ENCODE assay signal across 8 cellular contexts in the genomic region with DNA sequence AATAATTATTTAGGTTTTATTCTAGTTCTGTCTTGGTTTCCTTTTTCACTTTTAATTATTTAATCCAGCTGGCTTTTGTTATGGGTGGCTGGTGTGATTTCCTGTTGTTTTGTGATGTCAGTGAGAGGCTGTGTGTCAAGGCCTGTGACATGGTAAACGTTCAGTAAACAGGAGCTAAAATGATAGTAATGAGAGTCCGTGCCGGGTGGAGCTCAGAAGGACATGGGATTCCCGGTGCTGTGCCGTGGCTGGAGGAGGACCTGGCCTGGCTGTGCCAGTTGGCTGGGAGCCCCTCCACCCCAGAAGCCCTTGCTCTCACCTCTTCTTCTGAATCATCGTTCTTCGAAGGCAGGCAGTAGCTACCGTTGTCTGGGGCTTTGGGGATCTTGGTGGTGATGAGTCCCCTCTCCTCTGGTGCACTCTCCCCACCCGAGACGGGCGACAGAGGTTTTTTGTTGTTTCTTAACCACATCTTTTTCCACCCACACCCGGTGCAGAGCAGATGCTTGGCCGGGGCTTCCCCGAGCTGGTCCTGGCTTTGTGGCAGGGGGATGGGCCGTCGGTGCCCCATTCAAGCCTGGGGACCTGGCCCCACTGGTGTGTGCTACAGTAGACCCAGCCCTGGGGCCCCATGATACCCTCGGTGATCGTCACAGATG. TPM values are rescaled to one million over a fixed set of nuclear protein-coding genes. Genes with fewer than 3 reads are reported as not detected.
DNase-seq lines count a peak whose midpoint lies in the region; ATAC-seq, FAIRE-seq and TF ChIP-seq lines count a peak whose summit lies in the region.

No MANE protein-coding gene starts in this region.

- no peaks in the 10 kb centered on the region for H3K27me3 Mint-ChIP-seq in osteocyte (ENCODE audit: unreplicated experiment)

- peaks cover 68% of the 10 kb centered on the region for H3K4me1 Mint-ChIP-seq in osteocyte (ENCODE audit: unreplicated experiment)

- no peaks in the 10 kb centered on the region; the same call in 1 of the 2 replicates for H3K36me3 ChIP-seq in DOHH2 (ENCODE audit: control insufficient read depth, low read length)
- no peaks in the 10 kb centered on the region for H3K36me3 ChIP-seq in endothelial cell of umbilical vein (ENCODE audit: control insufficient read depth in 2 of 2, extremely low read depth in 1 of 2, insufficient read depth in 2 of 2, low read length in 2 of 2)
- no peaks in the 10 kb centered on the region for H3K36me3 ChIP-seq in tibial artery

- H3K4me2 ChIP-seq in DOHH2 (ENCODE audit: low read length) = peak overlapping the region; percentile 55
- H3K4me2 ChIP-seq in endothelial cell of umbilical vein (ENCODE audit: insufficient read depth, low read length) = peak overlapping the region; percentile 73

- TF ChIP-seq CTCF in DOHH2 (IDR thresholded peaks at IDR 0.05; ENCODE audit: low read depth, low read length, poor library complexity, severe bottlenecking) (no peak), endothelial cell of umbilical vein (IDR thresholded peaks at IDR 0.05; ENCODE audit: extremely low read depth in 1 of 2, insufficient read depth in 1 of 2, low read depth in 1 of 2, low read length in 2 of 2) (no peak), osteocyte (IDR thresholded peaks at IDR 0.05) (no peak), tibial artery (IDR thresholded peaks at IDR 0.05) (no peak)

- POLR2A ChIA-PET in endothelial cell of umbilical vein (lab: Charles Lee) = interaction anchor here (0.6 to 1.3 kb wide), 4 partner anchors 11 to 1392 kb away, joined by 3 to 5 read pairs (median 4); no protein-coding TSS in a partner anchor

- no peaks in the 10 kb centered on the region for H3K9me1 ChIP-seq in endothelial cell of umbilical vein (replicated peaks; ENCODE audit: control insufficient read depth, extremely low read depth, insufficient read depth, low read length)

- peak overlapping the region; percentile 60 for H3K9ac ChIP-seq in endothelial cell of umbilical vein (replicated peaks; ENCODE audit: extremely low read depth, insufficient read depth, low read length)

- peaks cover 5% of the 10 kb centered on the region; the same call in 1 of the 2 replicates for H3F3A ChIP-seq in DOHH2 (ENCODE audit: control insufficient read depth, insufficient read depth)

- H3K4me3 ChIP-seq in DOHH2 (ENCODE audit: low read length) (peak overlapping the region; percentile 54), endothelial cell of umbilical vein (replicated peaks in 1 of 3; ENCODE audit: insufficient read depth in 1 of 3, low read depth in 1 of 3, low read length in 3 of 3) (peak overlapping the region in 1 of 3 experiments; percentile 27), tibial artery (peak overlapping the region in 1 of 2 donors; percentile 7)

- DNase-seq in NAMALWA (ENCODE audit: low spot score) = peak; percentile 74
- peak; percentile 71 for DNase-seq in activated CD8-positive, alpha-beta memory T cell treated with anti-CD3 and anti-CD28 coated beads, Interleukin-2, amount 50 U/mL, for 24 hours (ENCODE audit: extremely low read depth)
- DNase-seq in endothelial cell of umbilical vein (ENCODE audit: low read depth, low spot score) = peak; percentile 83
- DNase-seq in osteocyte (ENCODE audit: extremely low spot score, unreplicated experiment) = no peak
- DNase-seq in tibial artery = peak in 1 of 2 donors; percentile 62
- no peak for DNase-seq in NCI-H1436 treated with DMSO at 0.1 percent for 48 hours (lab: John Stamatoyannopoulos, UW)

- H3K27me3 ChIP-seq in DOHH2 (ENCODE audit: control insufficient read depth, low read length) (no peaks in the 10 kb centered on the region), endothelial cell of umbilical vein (ENCODE audit: control insufficient read depth in 2 of 2, insufficient read depth in 2 of 2, low read length in 2 of 2) (no peaks in the 10 kb centered on the region), tibial artery (no peaks in the 10 kb centered on the region)

- no peak overlapping the region for H2AFZ ChIP-seq in endothelial cell of umbilical vein (ENCODE audit: low read depth, low read length)

- no peaks in the 10 kb centered on the region for H3K9me2 ChIP-seq in DOHH2 (replicated peaks; ENCODE audit: control insufficient read depth, low read length)

- H3K79me2 ChIP-seq in DOHH2 (ENCODE audit: control insufficient read depth, low read length) = peaks cover 71% of the 10 kb centered on the region
- peaks cover 97% of the 10 kb centered on the region for H3K79me2 ChIP-seq in endothelial cell of umbilical vein (ENCODE audit: control insufficient read depth, insufficient read depth, low read length)

- peak overlapping the region; percentile 22 for H3K4me3 Mint-ChIP-seq in osteocyte (ENCODE audit: unreplicated experiment)

- peak overlapping the region; percentile 23; the same call in 1 of the 2 replicates for H3K27ac ChIP-seq in DOHH2 (ENCODE audit: low read depth, low read length)
- peak overlapping the region; percentile 85 for H3K27ac ChIP-seq in endothelial cell of umbilical vein (ENCODE audit: insufficient read depth, low read depth, low read length)
- H3K27ac ChIP-seq in tibial artery = peak overlapping the region; percentile 42 to 56

- dilution Hi-C loops in endothelial cell of umbilical vein (cut with MboI; ENCODE audit: extremely low pct_ligation_motif_present, low sequenced_read_pairs) = no loop called here

- no peaks in the 10 kb centered on the region for H3K36me3 Mint-ChIP-seq in osteocyte (ENCODE audit: unreplicated experiment)

- no peaks in the 10 kb centered on the region for H3K9me3 ChIP-seq in DOHH2 (ENCODE audit: control insufficient read depth, insufficient read depth, low read length)
- no peaks in the 10 kb centered on the region for H3K9me3 ChIP-seq in endothelial cell of umbilical vein (replicated peaks; ENCODE audit: control insufficient read depth, insufficient read depth, low read length)
- H3K9me3 ChIP-seq in tibial artery = no peaks in the 10 kb centered on the region

- CTCF ChIA-PET in endothelial cell of umbilical vein (lab: Charles Lee) = interaction anchor here (1.0 to 3.3 kb wide), 7 partner anchors 10 to 38 kb away, joined by 3 to 31 read pairs (median 9); no protein-coding TSS in a partner anchor

- H3K4me1 ChIP-seq in DOHH2 (ENCODE audit: control insufficient read depth, low read length) (peaks cover 59% of the 10 kb centered on the region), endothelial cell of umbilical vein (ENCODE audit: control insufficient read depth, extremely low read depth, insufficient read depth, low read length) (peaks cover 90% of the 10 kb centered on the region), tibial artery (peaks cover 4 to 78% (median 45%) of the 10 kb centered on the region in 4 donors)

- intact Hi-C loops in endothelial cell of umbilical vein (cut with micrococcal nuclease) = loop anchor here (1.0 kb wide), 2 partner anchors 11 to 26 kb away; no protein-coding TSS in a partner anchor
- intact Hi-C loops in tibial artery (cut with DNase I; ENCODE audit: low total_unique reads) = no loop called here

- no peak for TF ChIP-seq POLR2A in endothelial cell of umbilical vein (IDR thresholded peaks at IDR 0.05; ENCODE audit: low read depth, low read length)

- H4K20me1 ChIP-seq in DOHH2 (ENCODE audit: control insufficient read depth, insufficient read depth, low read depth, low read length) (peaks cover 30% of the 10 kb centered on the region), endothelial cell of umbilical vein (replicated peaks; ENCODE audit: control insufficient read depth, extremely low read depth, insufficient read depth, low read length) (no peaks in the 10 kb centered on the region)

- peak overlapping the region; percentile 90 for H3K27ac Mint-ChIP-seq in osteocyte (ENCODE audit: unreplicated experiment)

- BruUV-seq in endothelial cell of umbilical vein (replicated peaks; lab: Mats Ljungman, UMichigan) = TSS peak; percentile 61

- peak; percentile 82 for FAIRE-seq in endothelial cell of umbilical vein (lab: Jason Lieb, UNC)

- no peaks in the 10 kb centered on the region for H3K9me3 Mint-ChIP-seq in osteocyte (ENCODE audit: unreplicated experiment)

- ATAC-seq in GM21737 (IDR thresholded peaks at IDR 0.05; ENCODE audit: unreplicated experiment) = peak; percentile 57

TF ChIP-seq in endothelial cell of umbilical vein, 7 proteins besides CTCF, POLR2A, EP300 and RAD21:
- TF ChIP-seq GATA2 (IDR thresholded peaks at IDR 0.05; ENCODE audit: insufficient read depth, insufficient read length, low read depth, low read length) (no peak), JUN (IDR thresholded peaks at IDR 0.05; ENCODE audit: borderline replicate concordance, insufficient read depth, insufficient read length, low read depth) (no peak), FOS (IDR thresholded peaks at IDR 0.05; ENCODE audit: borderline replicate concordance, insufficient read depth, low read length) (no peak), POLR2AphosphoS5 (IDR thresholded peaks at IDR 0.05; ENCODE audit: insufficient read depth, low read depth, low read length) (no peak), MYC (IDR thresholded peaks at IDR 0.05; ENCODE audit: low read depth, low read length) (no peak), EZH2 (IDR thresholded peaks at IDR 0.05; ENCODE audit: borderline replicate concordance, low read depth, low read length, severe bottlenecking) (no peak)
- TF ChIP-seq, protein P1, sequence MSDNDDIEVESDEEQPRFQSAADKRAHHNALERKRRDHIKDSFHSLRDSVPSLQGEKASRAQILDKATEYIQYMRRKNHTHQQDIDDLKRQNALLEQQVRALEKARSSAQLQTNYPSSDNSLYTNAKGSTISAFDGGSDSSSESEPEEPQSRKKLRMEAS (IDR thresholded peaks at IDR 0.05; ENCODE audit: insufficient read depth, insufficient read length) = no peak

RNA-seq across cellular contexts. Expression of gene SH2B3, which starts 29.1 kb away (rescaled TPM):
- total RNA-seq in endothelial cell of umbilical vein = 97.9 and 111 TPM in 2 replicates
- polyA plus RNA-seq in endothelial cell of umbilical vein = 63.1 and 69.7 TPM in 2 replicates
- 74.6 and 75.9 TPM in 2 replicates for polyA plus RNA-seq in endothelial cell of umbilical vein (2011; cell fraction: cytosol; rRNA removed)
- polyA plus RNA-seq in endothelial cell of umbilical vein (2011; cell fraction: nucleus; rRNA removed) = 53.9 and 63.7 TPM in 2 replicates
- polyA plus RNA-seq in endothelial cell of umbilical vein (2012) = 51.2 and 67.6 TPM in 2 replicates
- polyA minus RNA-seq in endothelial cell of umbilical vein = 59.8 and 60.1 TPM in 2 replicates
- polyA minus RNA-seq in endothelial cell of umbilical vein (2011; cell fraction: cytosol; rRNA and poly(A)+ RNA removed) = 3.2 TPM
- 27.6 and 29.2 TPM in 2 replicates for polyA minus RNA-seq in endothelial cell of umbilical vein (2011; cell fraction: nucleus; rRNA and poly(A)+ RNA removed)
- total RNA-seq in osteocyte = 36.4 and 37.4 TPM in 2 replicates

Comparison
In these comparisons a context has a peak if more than half of its experiments do, and no peak if none do; other contexts are left out.
1. H3K27ac ChIP-seq: peak in every context shown above with its lines; median percentile 85 in endothelial cell of umbilical vein; 49 in tibial artery; 23 in DOHH2.
2. DNase-seq: peak in NAMALWA (single experiment), activated CD8-positive, alpha-beta memory T cell treated with anti-CD3 and anti-CD28 coated beads, Interleukin-2, amount 50 U/mL, for 24 hours (single experiment) and endothelial cell of umbilical vein (single experiment); none in osteocyte (single experiment) and NCI-H1436 treated with DMSO at 0.1 percent for 48 hours (single experiment).